Comparison of ENCODE assay signal across 1 cellular context in genomic region chr5:123771715-123772114, GRCh38.
TF ChIP-seq lines count a peak whose summit lies in the region.

No MANE protein-coding gene starts in this region.

TF ChIP-seq in HEK293, 187 proteins besides CTCF, POLR2A, EP300 and RAD21:
- TF ChIP-seq ZNF664 (tag by site-specific recombination; IDR thresholded peaks at IDR 0.05) (no peak), SETDB1 (IDR thresholded peaks at IDR 0.05; ENCODE audit: insufficient read length, low read length) (peak; percentile 57)
